In the genomic region with DNA sequence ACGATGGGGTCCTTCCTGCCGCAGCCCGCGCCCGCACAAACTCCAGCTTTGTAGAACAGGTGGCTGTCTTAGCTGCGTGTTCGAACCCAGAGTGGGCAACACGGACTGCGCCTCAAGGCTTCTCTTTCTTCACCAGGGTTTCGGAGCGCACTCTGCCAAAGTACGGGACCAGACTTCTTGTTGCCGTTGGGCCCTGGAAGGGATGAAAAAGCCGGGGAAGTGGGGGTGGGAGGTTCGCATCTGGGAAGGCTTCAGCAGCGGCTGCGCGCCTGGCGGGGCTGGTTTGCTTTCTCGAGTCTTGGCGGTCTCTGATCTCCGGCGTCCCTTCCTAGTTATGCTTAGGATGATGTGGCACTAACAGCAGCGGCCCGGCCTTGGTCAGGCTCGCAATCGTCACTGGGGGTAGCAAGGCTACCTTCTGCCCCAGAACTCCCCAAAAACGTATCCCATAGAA, we compare ENCODE assay signal across 9 cellular contexts. TPM values are rescaled to one million over a fixed set of nuclear protein-coding genes. Genes with fewer than 3 reads are reported as not detected.
DNase-seq lines count a peak whose midpoint lies in the region; ATAC-seq and TF ChIP-seq lines count a peak whose summit lies in the region.
"Had no signal": no experiment of that assay in that cellular context is flagged by ENCODE, and none has a peak within 500 bp of the region (broad histone marks: within the 10 kb centered on the region; RNA-seq: fewer than 3 reads in every experiment).

No MANE protein-coding gene starts in this region.

- no peaks in the 10 kb centered on the region for H3K36me3 Mint-ChIP-seq in CD8-positive, alpha-beta memory T cell

- no peak for TF ChIP-seq CTCF in OCI-LY1 (IDR thresholded peaks at IDR 0.05; ENCODE audit: low read length)
- TF ChIP-seq CTCF in neural cell (IDR thresholded peaks at IDR 0.05; ENCODE audit: poor library complexity, severe bottlenecking), result no peak

- no peak for DNase-seq in MG63
- no peak for DNase-seq in CD8-positive, alpha-beta memory T cell

- H3K9me3 Mint-ChIP-seq in CD8-positive, alpha-beta memory T cell, result peaks cover 0 to 11% (median 4%) of the 10 kb centered on the region in 5 donors

- H3K36me3 ChIP-seq in OCI-LY1 (ENCODE audit: insufficient read depth, low read length) (no peaks in the 10 kb centered on the region), esophagus (ENCODE audit: control insufficient read depth in 2 of 2, insufficient read depth in 2 of 2, low read length in 1 of 2) (no peaks in the 10 kb centered on the region), neural cell (ENCODE audit: insufficient read depth, low read length) (no peaks in the 10 kb centered on the region), MG63 (no peaks in the 10 kb centered on the region)
- no peaks in the 10 kb centered on the region for H3K36me3 ChIP-seq in CD8-positive, alpha-beta memory T cell (ENCODE audit: insufficient read depth, low read length)

- peak overlapping the region; percentile 46; the same call in 1 of the 2 replicates for H3K9ac ChIP-seq in OCI-LY1 (ENCODE audit: low read length)
- peak overlapping the region; percentile 58 for H3K9ac ChIP-seq in neural cell (ENCODE audit: low read length)

- H4K20me1 ChIP-seq in OCI-LY1 (ENCODE audit: insufficient read depth, low read length), result no peaks in the 10 kb centered on the region
- H4K20me1 ChIP-seq in neural cell (ENCODE audit: insufficient read depth), result no peaks in the 10 kb centered on the region

- H2AFZ ChIP-seq in OCI-LY1 (ENCODE audit: low read length) (peak overlapping the region; percentile 81), neural cell (ENCODE audit: low read depth, low read length) (peak overlapping the region; percentile 42)

- WGBS in esophagus, 2 donors, result 1 to 2% methylated on average over 28 of the region's 28 CpGs

- peak overlapping the region in 2 of 7 donors; percentile 5 to 23 for H3K4me3 Mint-ChIP-seq in CD8-positive, alpha-beta memory T cell

- H3K4me1 Mint-ChIP-seq in CD8-positive, alpha-beta memory T cell, result peaks cover 3 to 11% (median 9%) of the 10 kb centered on the region in 3 donors

- no peaks in the 10 kb centered on the region for H3K9me3 ChIP-seq in OCI-LY1 (ENCODE audit: low read length)
- H3K9me3 ChIP-seq in esophagus (ENCODE audit: control insufficient read depth in 2 of 2, insufficient read depth in 1 of 2, low read depth in 1 of 2, low read length in 1 of 2), result no peaks in the 10 kb centered on the region
- no peaks in the 10 kb centered on the region for H3K9me3 ChIP-seq in neural cell (ENCODE audit: low read length)
- H3K9me3 ChIP-seq in MG63, result no peaks in the 10 kb centered on the region
- no peaks in the 10 kb centered on the region for H3K9me3 ChIP-seq in CD8-positive, alpha-beta memory T cell (ENCODE audit: low read length)

- peak overlapping the region; percentile 77 for H3K4me2 ChIP-seq in OCI-LY1 (ENCODE audit: low read length)
- H3K4me2 ChIP-seq in neural cell (ENCODE audit: low read length), result peak overlapping the region; percentile 71

- H3K79me2 ChIP-seq in OCI-LY1 (ENCODE audit: insufficient read depth, low read length) (no peaks in the 10 kb centered on the region), neural cell (replicated peaks; ENCODE audit: insufficient read depth, low read length) (no peaks in the 10 kb centered on the region)

- H3F3A ChIP-seq in OCI-LY1 (ENCODE audit: insufficient read depth, low read length) (no peaks in the 10 kb centered on the region), neural cell (ENCODE audit: insufficient read depth, low read length, poor library complexity, severe bottlenecking) (no peaks in the 10 kb centered on the region)

- TF ChIP-seq RAD21 in neural cell (conservative IDR thresholded peaks at IDR 0.05), result no peak

- H3K27ac Mint-ChIP-seq in CD8-positive, alpha-beta memory T cell, result no peak overlapping the region

- H3K27me3 Mint-ChIP-seq in CD8-positive, alpha-beta memory T cell, result peaks cover 31 to 61% of the 10 kb centered on the region in 2 donors

- H3K4me1 ChIP-seq in OCI-LY1 (ENCODE audit: insufficient read depth, low read length, severe bottlenecking) (peaks cover 10% of the 10 kb centered on the region), esophagus (ENCODE audit: control insufficient read depth in 2 of 2, insufficient read depth in 2 of 2, low read length in 1 of 2) (peaks cover 3 to 7% of the 10 kb centered on the region in 2 donors)
- H3K4me1 ChIP-seq in CD8-positive, alpha-beta memory T cell (ENCODE audit: insufficient read depth, low read length), result no peaks in the 10 kb centered on the region

- CTCF ChIA-PET in CD8-positive, alpha-beta memory T cell (lab: Charles Lee), result interaction anchor here (1.7 kb wide), 1 partner anchor 12 kb away, joined by 3 read pairs; no protein-coding TSS in a partner anchor

- H3K27ac ChIP-seq in OCI-LY1 (ENCODE audit: low read depth, low read length, poor library complexity, severe bottlenecking) (no peak overlapping the region), esophagus (ENCODE audit: low read depth in 2 of 2, low read length in 1 of 2) (peak overlapping the region in 1 of 2 donors; percentile 59), neural cell (ENCODE audit: low read length) (no peak overlapping the region)
- no peak overlapping the region for H3K27ac ChIP-seq in CD8-positive, alpha-beta memory T cell (ENCODE audit: low read depth, low read length)

- POLR2A ChIA-PET in CD8-positive, alpha-beta memory T cell (lab: Charles Lee), result no interaction called here

- TF ChIP-seq EP300 in neural cell (conservative IDR thresholded peaks at IDR 0.05; ENCODE audit: poor library complexity, severe bottlenecking), result no peak

- ATAC-seq in GM19395 (IDR thresholded peaks at IDR 0.05; ENCODE audit: unreplicated experiment), result peak; percentile 24
- ATAC-seq in HG03521 (IDR thresholded peaks at IDR 0.05; ENCODE audit: unreplicated experiment), result no peak
- ATAC-seq in HG02588 (IDR thresholded peaks at IDR 0.05; ENCODE audit: unreplicated experiment), result no peak

- H3K4me3 ChIP-seq in OCI-LY1 (ENCODE audit: low read depth, low read length, poor library complexity, severe bottlenecking) (peak overlapping the region; percentile 65), esophagus (ENCODE audit: low read depth in 1 of 2, low read length in 2 of 2) (peak overlapping the region; percentile 54 to 60), neural cell (ENCODE audit: low read length) (peak overlapping the region; percentile 93), MG63 (no peak overlapping the region)
- H3K4me3 ChIP-seq in CD8-positive, alpha-beta memory T cell (ENCODE audit: low read length), result no peak overlapping the region

- H3K9me2 ChIP-seq in OCI-LY1 (ENCODE audit: low read depth, low read length) (no peaks in the 10 kb centered on the region), neural cell (ENCODE audit: insufficient read depth, low read length) (no peaks in the 10 kb centered on the region)

- H3K27me3 ChIP-seq in OCI-LY1 (ENCODE audit: insufficient read depth, low read length) (peaks cover 9% of the 10 kb centered on the region; the same call in 1 of the 2 replicates), esophagus (ENCODE audit: control insufficient read depth in 1 of 2, insufficient read depth in 2 of 2, low read length in 2 of 2) (no peaks in the 10 kb centered on the region), neural cell (ENCODE audit: insufficient read depth, low read depth, low read length) (peaks cover 28% of the 10 kb centered on the region), MG63 (peaks cover 22% of the 10 kb centered on the region)
- no peaks in the 10 kb centered on the region for H3K27me3 ChIP-seq in CD8-positive, alpha-beta memory T cell (ENCODE audit: insufficient read depth, low read length, poor library complexity, severe bottlenecking)

TF ChIP-seq in neural cell, 6 proteins besides CTCF, POLR2A, EP300 and RAD21:
- TF ChIP-seq MXI1 (conservative IDR thresholded peaks at IDR 0.05; ENCODE audit: poor library complexity, severe bottlenecking) (no peak), EZH2 (IDR thresholded peaks at IDR 0.05; ENCODE audit: borderline replicate concordance, insufficient read depth, low read length, poor library complexity, severe bottlenecking) (no peak), TAF1 (IDR thresholded peaks at IDR 0.05; ENCODE audit: low read depth) (no peak), POLR2AphosphoS5 (IDR thresholded peaks at IDR 0.05) (no peak), SMC3 (conservative IDR thresholded peaks at IDR 0.05; ENCODE audit: poor library complexity) (no peak)
- TF ChIP-seq, protein P1, sequence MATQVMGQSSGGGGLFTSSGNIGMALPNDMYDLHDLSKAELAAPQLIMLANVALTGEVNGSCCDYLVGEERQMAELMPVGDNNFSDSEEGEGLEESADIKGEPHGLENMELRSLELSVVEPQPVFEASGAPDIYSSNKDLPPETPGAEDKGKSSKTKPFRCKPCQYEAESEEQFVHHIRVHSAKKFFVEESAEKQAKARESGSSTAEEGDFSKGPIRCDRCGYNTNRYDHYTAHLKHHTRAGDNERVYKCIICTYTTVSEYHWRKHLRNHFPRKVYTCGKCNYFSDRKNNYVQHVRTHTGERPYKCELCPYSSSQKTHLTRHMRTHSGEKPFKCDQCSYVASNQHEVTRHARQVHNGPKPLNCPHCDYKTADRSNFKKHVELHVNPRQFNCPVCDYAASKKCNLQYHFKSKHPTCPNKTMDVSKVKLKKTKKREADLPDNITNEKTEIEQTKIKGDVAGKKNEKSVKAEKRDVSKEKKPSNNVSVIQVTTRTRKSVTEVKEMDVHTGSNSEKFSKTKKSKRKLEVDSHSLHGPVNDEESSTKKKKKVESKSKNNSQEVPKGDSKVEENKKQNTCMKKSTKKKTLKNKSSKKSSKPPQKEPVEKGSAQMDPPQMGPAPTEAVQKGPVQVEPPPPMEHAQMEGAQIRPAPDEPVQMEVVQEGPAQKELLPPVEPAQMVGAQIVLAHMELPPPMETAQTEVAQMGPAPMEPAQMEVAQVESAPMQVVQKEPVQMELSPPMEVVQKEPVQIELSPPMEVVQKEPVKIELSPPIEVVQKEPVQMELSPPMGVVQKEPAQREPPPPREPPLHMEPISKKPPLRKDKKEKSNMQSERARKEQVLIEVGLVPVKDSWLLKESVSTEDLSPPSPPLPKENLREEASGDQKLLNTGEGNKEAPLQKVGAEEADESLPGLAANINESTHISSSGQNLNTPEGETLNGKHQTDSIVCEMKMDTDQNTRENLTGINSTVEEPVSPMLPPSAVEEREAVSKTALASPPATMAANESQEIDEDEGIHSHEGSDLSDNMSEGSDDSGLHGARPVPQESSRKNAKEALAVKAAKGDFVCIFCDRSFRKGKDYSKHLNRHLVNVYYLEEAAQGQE (IDR thresholded peaks at IDR 0.05; ENCODE audit: borderline replicate concordance), result no peak
TF ChIP-seq in neural cell: peak in this region for 0.

RNA-seq across cellular contexts. Expression of a gene that starts 0.7 kb away (rescaled TPM):
- polyA plus RNA-seq in esophagus (1 to 10 TPM in 1 of 2 donors, under 1 TPM in 1; 0.51 to 1.8 TPM), neural cell (1.3 TPM in 2 replicates)
- polyA minus RNA-seq in neural cell, result 2.4 and 4.1 TPM in 2 replicates
- total RNA-seq in MG63 (2014; rRNA removed; shearing (Covaris generic); ENCODE audit: low replicate concordance), result not detected in 2 replicates
- total RNA-seq in CD8-positive, alpha-beta memory T cell, result not detected
- polyA plus RNA-seq in CD8-positive, alpha-beta memory T cell, result not detected
- total RNA-seq: SK-MEL-5 had no signal

Comparison
In these comparisons a context has a peak if more than half of its experiments do, and no peak if none do; other contexts are left out.
1. H3K4me3 ChIP-seq: peak in OCI-LY1 (single experiment), esophagus (2 of 2) and neural cell (single experiment); none in MG63 (single experiment) and CD8-positive, alpha-beta memory T cell (single experiment).